1 cellular context compared by ENCODE assay signal in genomic region chr10:5666324-5667220, GRCh38.
A peak's percentile ranks its signal among the peaks of the same experiment; 100 is the strongest.
TF ChIP-seq lines count a peak whose summit lies in the region.

Gene ASB13 (minus strand): TSS chr10:5666595. CDS start chr10:5666551, 44 bp downstream.

TF ChIP-seq in HepG2, 621 proteins besides CTCF, POLR2A, EP300 and RAD21 (continued from another document):
- TF ChIP-seq MLXIP (CRISPR knock-in tag; IDR thresholded peaks at IDR 0.05; ENCODE audit: borderline replicate concordance), result no peak
- no peak for TF ChIP-seq ZFP36L2 (CRISPR knock-in tag; IDR thresholded peaks at IDR 0.05)
- TF ChIP-seq SNAI1 (CRISPR knock-in tag; IDR thresholded peaks at IDR 0.05; ENCODE audit: borderline replicate concordance), result peak; percentile 83; the same call in 1 of the 2 replicates
- peak; percentile 47; the same call in 1 of the 2 replicates for TF ChIP-seq RXRA (CRISPR knock-in tag; IDR thresholded peaks at IDR 0.05)
- no peak for TF ChIP-seq ZNF770 (CRISPR knock-in tag; IDR thresholded peaks at IDR 0.05)
- TF ChIP-seq ZNF256 (CRISPR knock-in tag; conservative IDR thresholded peaks at IDR 0.05), result peak; percentile 68; the same call in 1 of the 2 replicates
- no peak for TF ChIP-seq ZNF383 (CRISPR knock-in tag; IDR thresholded peaks at IDR 0.05; ENCODE audit: borderline replicate concordance)
- peak; percentile 52; the same call in 1 of the 2 replicates for TF ChIP-seq FOXC1 (CRISPR knock-in tag; IDR thresholded peaks at IDR 0.05; ENCODE audit: borderline replicate concordance)
- no peak for TF ChIP-seq GMEB2 (CRISPR knock-in tag; IDR thresholded peaks at IDR 0.05; ENCODE audit: low read depth)
- TF ChIP-seq ZNF318 (CRISPR knock-in tag; IDR thresholded peaks at IDR 0.05), result peak; percentile 50; the same call in 1 of the 2 replicates
- peak; percentile 31 for TF ChIP-seq RBM39 (IDR thresholded peaks at IDR 0.05; ENCODE audit: low read depth, low read length, poor library complexity, severe bottlenecking)
- TF ChIP-seq HINFP (CRISPR knock-in tag; IDR thresholded peaks at IDR 0.05; ENCODE audit: low read depth), result peak; percentile 62; the same call in 1 of the 2 replicates
- no peak; the same call in 1 of the 2 replicates for TF ChIP-seq ZFP90 (CRISPR knock-in tag; IDR thresholded peaks at IDR 0.05; ENCODE audit: borderline replicate concordance)
- TF ChIP-seq KMT2B (CRISPR knock-in tag; IDR thresholded peaks at IDR 0.05), result 0 out of 2 replicates have a peak, but pooled peaks have one; percentile 25
- TF ChIP-seq MAF1 (CRISPR knock-in tag; IDR thresholded peaks at IDR 0.05; ENCODE audit: borderline replicate concordance), result no peak
- no peak for TF ChIP-seq ZNF446 (CRISPR knock-in tag; IDR thresholded peaks at IDR 0.05)
